Comparison of ENCODE assay signal across 13 cellular contexts in genomic region chr7:106543221-106543757, GRCh38.
DNase-seq lines count a peak whose midpoint lies in the region; ATAC-seq and TF ChIP-seq lines count a peak whose summit lies in the region.
"Had no signal": no experiment of that assay in that cellular context is flagged by ENCODE, and none has a peak within 500 bp of the region (broad histone marks: within the 10 kb centered on the region; RNA-seq: fewer than 3 reads in every experiment).

No MANE protein-coding gene starts in this region.

- H3K4me3 ChIP-seq in Loucy (ENCODE audit: low read length, poor library complexity, severe bottlenecking) (no peak overlapping the region), muscle layer of colon (ENCODE audit: low read depth in 1 of 2, low read length in 2 of 2) (no peak overlapping the region), subcutaneous abdominal adipose tissue (ENCODE audit: low read depth in 1 of 5, low read length in 5 of 5) (no peak overlapping the region), coronary artery (no peak overlapping the region)
- H3K4me3 ChIP-seq: neural progenitor cell had no signal

- H2AFZ ChIP-seq in Loucy (ENCODE audit: low read length), result peak overlapping the region; percentile 22; the same call in 1 of the 2 replicates
- H2AFZ ChIP-seq: neural progenitor cell had no signal

- no peaks in the 10 kb centered on the region for H3K27me3 ChIP-seq in Loucy (ENCODE audit: insufficient read depth, low read length, poor library complexity, severe bottlenecking)
- no peaks in the 10 kb centered on the region for H3K27me3 ChIP-seq in muscle layer of colon (ENCODE audit: control insufficient read depth in 1 of 2, insufficient read depth in 2 of 2, low read length in 2 of 2)
- no peaks in the 10 kb centered on the region for H3K27me3 ChIP-seq in subcutaneous abdominal adipose tissue (ENCODE audit: control insufficient read depth in 5 of 5, insufficient read depth in 4 of 5, low read length in 5 of 5)
- H3K27me3 ChIP-seq: BE2C, neural progenitor cell had no signal

- in situ Hi-C loops in G401 (cut with HindIII; ENCODE audit: low sequenced_read_pairs), result no loop called here

- H3K36me3 ChIP-seq in Loucy (ENCODE audit: insufficient read depth, low read length), result no peaks in the 10 kb centered on the region
- H3K36me3 ChIP-seq in muscle layer of colon (ENCODE audit: insufficient read depth, low read length), result no peaks in the 10 kb centered on the region
- no peaks in the 10 kb centered on the region for H3K36me3 ChIP-seq in subcutaneous abdominal adipose tissue (ENCODE audit: control insufficient read depth in 5 of 5, insufficient read depth in 5 of 5, low read length in 5 of 5)
- H3K36me3 ChIP-seq: BE2C, neural progenitor cell had no signal

- H3K79me2 ChIP-seq in Loucy (ENCODE audit: insufficient read depth, low read length), result no peaks in the 10 kb centered on the region

- H3K27ac ChIP-seq in muscle layer of colon (ENCODE audit: low read depth, low read length) (peak overlapping the region; percentile 0), subcutaneous abdominal adipose tissue (ENCODE audit: low read depth, low read length) (peak overlapping the region; percentile 86), coronary artery (peak overlapping the region in 1 of 2 donors; percentile 61)
- H3K27ac ChIP-seq: neural progenitor cell had no signal

- H3K9me2 ChIP-seq in Loucy (replicated peaks; ENCODE audit: low read depth, low read length), result no peaks in the 10 kb centered on the region

- peaks cover 24% of the 10 kb centered on the region for H3K4me1 Mint-ChIP-seq in chondrocyte (ENCODE audit: low read depth)
- H3K4me1 Mint-ChIP-seq: neural progenitor cell had no signal

- no peak for TF ChIP-seq CTCF in Loucy (conservative IDR thresholded peaks at IDR 0.05; ENCODE audit: low read length)
- no peak for TF ChIP-seq CTCF in chondrocyte (IDR thresholded peaks at IDR 0.05)
- no peak for TF ChIP-seq CTCF in coronary artery (IDR thresholded peaks at IDR 0.05)

- no peak overlapping the region for H3K4me3 Mint-ChIP-seq in chondrocyte (ENCODE audit: unreplicated experiment)
- H3K4me3 Mint-ChIP-seq: neural progenitor cell had no signal

- H3K4me1 ChIP-seq in Loucy (ENCODE audit: insufficient read depth, low read length, poor library complexity, severe bottlenecking) (no peaks in the 10 kb centered on the region), muscle layer of colon (ENCODE audit: insufficient read depth, low read length) (peaks cover 22% of the 10 kb centered on the region), subcutaneous abdominal adipose tissue (ENCODE audit: control insufficient read depth in 5 of 5, insufficient read depth in 5 of 5, low read length in 5 of 5) (peaks cover 3 to 23% (median 17%) of the 10 kb centered on the region in 5 donors)
- H3K4me1 ChIP-seq: BE2C, neural progenitor cell had no signal

- no peaks in the 10 kb centered on the region for H3K36me3 Mint-ChIP-seq in chondrocyte (ENCODE audit: low read depth)
- H3K36me3 Mint-ChIP-seq: activated naive CD4-positive, alpha-beta T cell treated with anti-CD3 and anti-CD28 coated beads, Interleukin-2, amount 50 U/mL, for 72 hours; neural progenitor cell had no signal

- H4K20me1 ChIP-seq in Loucy (ENCODE audit: insufficient read depth, low read length, poor library complexity, severe bottlenecking), result no peaks in the 10 kb centered on the region

- DNase-seq in chondrocyte (ENCODE audit: low spot score) (no peak), G401 (ENCODE audit: low spot score) (no peak), NOMO-1 treated with DMSO at 0.1 percent for 48 hours (lab: John Stamatoyannopoulos, UW; ENCODE audit: unreplicated experiment) (no peak), coronary artery (ENCODE audit: low spot score) (no peak)
- DNase-seq: activated CD8-positive, alpha-beta memory T cell treated with anti-CD3 and anti-CD28 coated beads, Interleukin-2, amount 50 U/mL, for 48 hours; effector CD4-positive, alpha-beta T cell had no signal

- no peaks in the 10 kb centered on the region for H3K9me3 Mint-ChIP-seq in chondrocyte (ENCODE audit: low read depth)
- H3K9me3 Mint-ChIP-seq: activated naive CD4-positive, alpha-beta T cell treated with anti-CD3 and anti-CD28 coated beads, Interleukin-2, amount 50 U/mL, for 72 hours; neural progenitor cell had no signal

- ATAC-seq in HG03045 (IDR thresholded peaks at IDR 0.05; ENCODE audit: unreplicated experiment), result no peak

- H3K27me3 Mint-ChIP-seq in chondrocyte (ENCODE audit: low read depth), result no peaks in the 10 kb centered on the region

- H3K9me3 ChIP-seq in Loucy (ENCODE audit: insufficient read depth, low read depth, low read length) (no peaks in the 10 kb centered on the region), muscle layer of colon (ENCODE audit: low read length) (no peaks in the 10 kb centered on the region), subcutaneous abdominal adipose tissue (ENCODE audit: control insufficient read depth in 5 of 5, low read length in 5 of 5) (no peaks in the 10 kb centered on the region)
- H3K9me3 ChIP-seq: BE2C had no signal

- H3F3A ChIP-seq in Loucy (ENCODE audit: low read depth), result no peaks in the 10 kb centered on the region

- H3K9ac ChIP-seq in Loucy (ENCODE audit: low read depth, low read length, poor library complexity, severe bottlenecking), result no peak overlapping the region
- no peak overlapping the region for H3K9ac ChIP-seq in muscle layer of colon (ENCODE audit: low read length)
- H3K9ac ChIP-seq in subcutaneous abdominal adipose tissue (ENCODE audit: low read length in 5 of 5), result peak overlapping the region in 3 of 5 donors; percentile 41 to 70 (median 68)
- H3K9ac ChIP-seq: neural progenitor cell had no signal

- no peak overlapping the region for H3K4me2 ChIP-seq in Loucy (ENCODE audit: low read depth, low read length, poor library complexity, severe bottlenecking)
- H3K4me2 ChIP-seq: neural progenitor cell had no signal

- H3K27ac Mint-ChIP-seq in chondrocyte (ENCODE audit: unreplicated experiment), result peak overlapping the region; percentile 92
- H3K27ac Mint-ChIP-seq: neural progenitor cell had no signal

Comparison
In these comparisons a context has a peak if more than half of its experiments do, and no peak if none do; other contexts are left out.
1. H3K9ac ChIP-seq: peak in subcutaneous abdominal adipose tissue (3 of 5); none in Loucy (single experiment) and muscle layer of colon (single experiment).